Comparison of ENCODE assay signal across 1 cellular context in genomic region chr21:44299458-44300261, GRCh38.
A peak's percentile ranks its signal among the peaks of the same experiment; 100 is the strongest.
TF ChIP-seq lines count a peak whose summit lies in the region.

Gene PFKL, plus strand, starts transcription at chr21:44300053. Its CDS starts 53 bp downstream, at chr21:44300106.

TF ChIP-seq in HepG2, 621 proteins besides CTCF, POLR2A, EP300 and RAD21 (continued from another document and continues in another):
- no peak for TF ChIP-seq USF2 (IDR thresholded peaks at IDR 0.05; ENCODE audit: low read depth, low read length)
- TF ChIP-seq USF2 (CRISPR knock-in tag; IDR thresholded peaks at IDR 0.05; ENCODE audit: borderline replicate concordance), result no peak
- 0 out of 2 replicates have a peak, but pooled peaks have one; percentile 49 for TF ChIP-seq CENPT (CRISPR knock-in tag; IDR thresholded peaks at IDR 0.05; ENCODE audit: low read depth)
- TF ChIP-seq ZNF788 (CRISPR knock-in tag; IDR thresholded peaks at IDR 0.05; ENCODE audit: borderline replicate concordance), result peak; percentile 76
- TF ChIP-seq ZFP1 (CRISPR knock-in tag; IDR thresholded peaks at IDR 0.05), result no peak
- TF ChIP-seq FOXK1 (CRISPR knock-in tag; IDR thresholded peaks at IDR 0.05; ENCODE audit: borderline replicate concordance, low read depth), result no peak
- TF ChIP-seq ZNF281 (CRISPR knock-in tag; IDR thresholded peaks at IDR 0.05; ENCODE audit: borderline replicate concordance), result peak; percentile 32; the same call in 1 of the 2 replicates
- TF ChIP-seq MIER3 (CRISPR knock-in tag; IDR thresholded peaks at IDR 0.05; ENCODE audit: borderline replicate concordance), result no peak
- TF ChIP-seq ZNF264 (CRISPR knock-in tag; IDR thresholded peaks at IDR 0.05), result 0 out of 2 replicates have a peak, but pooled peaks have one; percentile 40
- no peak for TF ChIP-seq BRF2 (CRISPR knock-in tag; IDR thresholded peaks at IDR 0.05)
- TF ChIP-seq IRF2 (CRISPR knock-in tag; IDR thresholded peaks at IDR 0.05), result no peak
- no peak for TF ChIP-seq MLLT10 (CRISPR knock-in tag; IDR thresholded peaks at IDR 0.05)
- TF ChIP-seq ZNF556 (CRISPR knock-in tag; IDR thresholded peaks at IDR 0.05; ENCODE audit: borderline replicate concordance), result peak; percentile 63; the same call in 1 of the 2 replicates
- TF ChIP-seq IKZF4 (CRISPR knock-in tag; IDR thresholded peaks at IDR 0.05; ENCODE audit: borderline replicate concordance, low read depth, not compliant biosample characterization), result no peak
- no peak for TF ChIP-seq ZBTB21 (CRISPR knock-in tag; IDR thresholded peaks at IDR 0.05)
- TF ChIP-seq ZNF678 (CRISPR knock-in tag; IDR thresholded peaks at IDR 0.05), result no peak
- TF ChIP-seq HMG20B (CRISPR knock-in tag; conservative IDR thresholded peaks at IDR 0.05), result no peak
- peak; percentile 86 for TF ChIP-seq PATZ1 (CRISPR knock-in tag; IDR thresholded peaks at IDR 0.05)
- TF ChIP-seq ZNF382 (CRISPR knock-in tag; IDR thresholded peaks at IDR 0.05; ENCODE audit: borderline replicate concordance), result no peak
- no peak for TF ChIP-seq ZXDC (CRISPR knock-in tag; IDR thresholded peaks at IDR 0.05)
- no peak; the same call in 1 of the 2 replicates for TF ChIP-seq ZNF335 (CRISPR knock-in tag; IDR thresholded peaks at IDR 0.05)
- TF ChIP-seq E2F2 (CRISPR knock-in tag; IDR thresholded peaks at IDR 0.05; ENCODE audit: borderline replicate concordance), result no peak
- no peak for TF ChIP-seq ZNF839 (CRISPR knock-in tag; IDR thresholded peaks at IDR 0.05; ENCODE audit: borderline replicate concordance)
- no peak for TF ChIP-seq ZNF720 (CRISPR knock-in tag; IDR thresholded peaks at IDR 0.05)
- TF ChIP-seq THAP8 (CRISPR knock-in tag; IDR thresholded peaks at IDR 0.05; ENCODE audit: borderline replicate concordance), result no peak
- 0 out of 2 replicates have a peak, but pooled peaks have one; percentile 52 for TF ChIP-seq HES4 (CRISPR knock-in tag; IDR thresholded peaks at IDR 0.05; ENCODE audit: borderline replicate concordance)
- 0 out of 2 replicates have a peak, but pooled peaks have one; percentile 40 for TF ChIP-seq MTA1 (CRISPR knock-in tag; IDR thresholded peaks at IDR 0.05; ENCODE audit: borderline replicate concordance)
- TF ChIP-seq ZNF10 (CRISPR knock-in tag; IDR thresholded peaks at IDR 0.05; ENCODE audit: borderline replicate concordance, low read depth), result no peak
- no peak for TF ChIP-seq CEBPZ (IDR thresholded peaks at IDR 0.05; ENCODE audit: low read length)
- TF ChIP-seq ARHGAP35 (CRISPR knock-in tag; IDR thresholded peaks at IDR 0.05; ENCODE audit: borderline replicate concordance), result peak; percentile 81; the same call in 1 of the 2 replicates
- no peak for TF ChIP-seq TAF15 (IDR thresholded peaks at IDR 0.05; ENCODE audit: low read depth, low read length, poor library complexity, severe bottlenecking)
- peak; percentile 79; the same call in 1 of the 2 replicates for TF ChIP-seq KLF12 (CRISPR knock-in tag; IDR thresholded peaks at IDR 0.05; ENCODE audit: borderline replicate concordance)
- no peak for TF ChIP-seq ZKSCAN1 (IDR thresholded peaks at IDR 0.05; ENCODE audit: low read length)
- no peak for TF ChIP-seq TBX3 (IDR thresholded peaks at IDR 0.05; ENCODE audit: borderline replicate concordance)
- no peak for TF ChIP-seq ATF6 (CRISPR knock-in tag; conservative IDR thresholded peaks at IDR 0.05)
- TF ChIP-seq ZBTB49 (CRISPR knock-in tag; IDR thresholded peaks at IDR 0.05; ENCODE audit: borderline replicate concordance), result no peak
- no peak for TF ChIP-seq ASH2L (IDR thresholded peaks at IDR 0.05; ENCODE audit: insufficient read length, low read depth, low read length)
